ENCODE assay signal across 28 cellular contexts in the genomic region with DNA sequence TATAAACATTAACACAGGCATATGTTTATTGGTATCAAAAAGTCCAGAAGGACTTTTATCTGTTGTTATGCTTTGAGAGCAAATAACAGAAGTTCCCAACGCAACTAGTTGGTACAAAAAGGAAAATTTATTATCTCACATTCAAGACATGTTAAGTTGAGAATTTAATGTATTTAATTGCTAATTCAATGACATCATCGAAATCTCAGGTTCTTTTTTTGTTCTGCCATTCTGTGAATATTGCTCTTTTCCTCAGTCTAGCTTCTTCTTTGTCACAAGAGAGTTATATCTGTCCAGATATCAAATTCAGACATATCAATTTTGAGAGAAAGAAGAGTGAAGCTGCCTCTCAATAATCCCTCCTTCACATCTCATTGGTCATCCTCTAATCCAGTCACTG.
"Had no signal": no experiment of that assay in that cellular context is flagged by ENCODE, and none has a peak within 500 bp of the region (broad histone marks: within the 10 kb centered on the region; RNA-seq: fewer than 3 reads in every experiment).

No MANE protein-coding gene starts in this region.

- H3K36me3 ChIP-seq: colonic mucosa, esophagus muscularis mucosa, esophagus squamous epithelium, gastrocnemius medialis, gastroesophageal sphincter, heart left ventricle, heart right ventricle had no signal

- H3K27me3 ChIP-seq: colonic mucosa, esophagus muscularis mucosa, esophagus squamous epithelium, foreskin keratinocyte, gastrocnemius medialis, gastroesophageal sphincter, heart left ventricle had no signal

- H3K27ac ChIP-seq: colonic mucosa, coronary artery, dorsolateral prefrontal cortex, epithelial cell of prostate, esophagus muscularis mucosa, esophagus squamous epithelium, foreskin keratinocyte, gastrocnemius medialis, gastroesophageal sphincter, heart left ventricle, heart right ventricle had no signal

- FAIRE-seq: colon, endometrium, endothelial cell of umbilical vein, frontal cortex had no signal

- ATAC-seq: effector memory CD8-positive, alpha-beta T cell; esophagus mucosa; foreskin keratinocyte; gastrocnemius medialis; gastroesophageal sphincter; heart left ventricle; heart right ventricle had no signal

- DNase-seq: colonic mucosa; cortex of kidney; dermis blood vessel endothelial cell; dorsolateral prefrontal cortex; effector CD4-positive, alpha-beta T cell; effector CD8-positive, alpha-beta T cell; effector memory CD4-positive, alpha-beta T cell; effector memory CD8-positive, alpha-beta T cell; endodermal cell; erythroblast; esophagus squamous epithelium; foreskin fibroblast; foreskin keratinocyte; foreskin melanocyte; gastrocnemius medialis; glutamatergic neuron; head of caudate nucleus; heart left ventricle; heart right ventricle had no signal

- H3K4me1 ChIP-seq: colonic mucosa, esophagus muscularis mucosa, esophagus squamous epithelium, foreskin keratinocyte, gastrocnemius medialis, gastroesophageal sphincter, heart left ventricle, heart right ventricle had no signal

- H3K9me3 ChIP-seq: colonic mucosa, esophagus muscularis mucosa, esophagus squamous epithelium, gastrocnemius medialis, gastroesophageal sphincter, heart left ventricle, heart right ventricle had no signal

- H3K4me3 ChIP-seq: colonic mucosa, coronary artery, dorsolateral prefrontal cortex, esophagus muscularis mucosa, esophagus squamous epithelium, gastrocnemius medialis, gastroesophageal sphincter, heart left ventricle, heart right ventricle had no signal
